Comparison of ENCODE assay signal across 17 cellular contexts in the genomic region with DNA sequence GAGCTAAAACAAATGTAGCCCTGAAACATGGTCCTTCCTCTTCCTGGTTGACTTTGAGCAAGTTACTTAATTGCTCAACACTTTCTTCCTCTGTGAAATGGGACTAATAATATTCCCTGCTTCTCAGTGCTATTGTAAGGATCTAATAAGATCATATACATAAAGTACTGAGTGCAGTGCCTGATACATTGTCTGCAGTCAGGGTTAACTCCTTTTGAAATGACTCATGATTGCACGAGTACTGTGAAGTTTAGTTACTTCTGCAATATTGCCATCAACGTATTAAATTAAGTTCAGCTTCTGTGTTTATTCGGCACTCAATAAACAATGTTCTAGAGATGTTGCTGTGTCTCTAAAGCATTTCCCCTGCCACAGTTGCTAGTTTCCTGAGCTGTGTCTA. TPM values are rescaled to one million over a fixed set of nuclear protein-coding genes. Genes with fewer than 3 reads are reported as not detected.
DNase-seq lines count a peak whose midpoint lies in the region; TF ChIP-seq lines count a peak whose summit lies in the region.
"Had no signal": no experiment of that assay in that cellular context is flagged by ENCODE, and none has a peak within 500 bp of the region (broad histone marks: within the 10 kb centered on the region; RNA-seq: fewer than 3 reads in every experiment).

No MANE protein-coding gene starts in this region.

- H3K4me3 ChIP-seq in DOHH2 (ENCODE audit: low read length) (peak overlapping the region; percentile 30; the same call in 1 of the 2 replicates), OCI-LY3 (ENCODE audit: low read length) (peak overlapping the region; percentile 46)
- H3K4me3 ChIP-seq in CD8-positive, alpha-beta memory T cell (ENCODE audit: low read length) = no peak overlapping the region
- H3K4me3 ChIP-seq: MG63, Peyer's patch, SJCRH30 had no signal

- H3K9ac ChIP-seq in OCI-LY3 (ENCODE audit: low read length) = peak overlapping the region; percentile 62

- DNase-seq in amniotic stem cell (lab: John Stamatoyannopoulos, UW) = no peak
- DNase-seq in CD8-positive, alpha-beta memory T cell = no peak
- DNase-seq in LoVo (ENCODE audit: low spot score) = no peak
- DNase-seq: EL, KBM-7, MG63, NCI-H1436, NCI-H2081, NCI-H524, Peyer's patch, SJCRH30, SW 1271 had no signal

- H3K9me3 ChIP-seq in DOHH2 (ENCODE audit: control insufficient read depth, insufficient read depth, low read length) (no peaks in the 10 kb centered on the region), OCI-LY3 (ENCODE audit: insufficient read depth, low read length) (no peaks in the 10 kb centered on the region)
- H3K9me3 ChIP-seq in CD8-positive, alpha-beta memory T cell (ENCODE audit: low read length) = no peaks in the 10 kb centered on the region
- H3K9me3 ChIP-seq: MG63, Peyer's patch, SJCRH30 had no signal

- POLR2A ChIA-PET in CD8-positive, alpha-beta memory T cell (lab: Charles Lee) = no interaction called here

- H3K27ac ChIP-seq in DOHH2 (ENCODE audit: low read depth, low read length) = peak overlapping the region; percentile 24
- H3K27ac ChIP-seq in OCI-LY3 (ENCODE audit: low read length) = peak overlapping the region; percentile 92
- no peak overlapping the region for H3K27ac ChIP-seq in CD8-positive, alpha-beta memory T cell (ENCODE audit: low read depth, low read length)
- H3K27ac ChIP-seq: Peyer's patch, SJCRH30 had no signal

- H4K20me1 ChIP-seq in DOHH2 (ENCODE audit: control insufficient read depth, insufficient read depth, low read depth, low read length) (no peaks in the 10 kb centered on the region), OCI-LY3 (ENCODE audit: insufficient read depth, low read length) (no peaks in the 10 kb centered on the region)

- peak overlapping the region; percentile 93 for H2AFZ ChIP-seq in OCI-LY3 (ENCODE audit: low read depth, low read length)

- TF ChIP-seq CTCF in DOHH2 (IDR thresholded peaks at IDR 0.05; ENCODE audit: low read depth, low read length, poor library complexity, severe bottlenecking) (no peak), OCI-LY3 (IDR thresholded peaks at IDR 0.05; ENCODE audit: low read depth, low read length) (no peak)

- H3K27me3 Mint-ChIP-seq in IgD-negative memory B cell = peaks cover under 1% of the 10 kb centered on the region
- no peaks in the 10 kb centered on the region for H3K27me3 Mint-ChIP-seq in dendritic cell treated with granulocyte-macrophage colony-stimulating factor and Interleukin-4, amounts not matched to agents 40 ng/mL and 50 ng/mL, for 4 days
- peaks cover 0 to 3% of the 10 kb centered on the region in 2 donors for H3K27me3 Mint-ChIP-seq in CD8-positive, alpha-beta memory T cell

- H3K27ac Mint-ChIP-seq in IgD-negative memory B cell = peak overlapping the region; percentile 35 to 67 (median 53)
- H3K27ac Mint-ChIP-seq in dendritic cell treated with granulocyte-macrophage colony-stimulating factor and Interleukin-4, amounts not matched to agents 40 ng/mL and 50 ng/mL, for 4 days = peak overlapping the region; percentile 76
- H3K27ac Mint-ChIP-seq in CD8-positive, alpha-beta memory T cell = no peak overlapping the region
- H3K27ac Mint-ChIP-seq: T-helper 2 cell treated with Interferon-gamma antibody and Interleukin-4, amounts not matched to agents 5 μg/mL and 100 μg/mL, for 36 hours had no signal

- peak overlapping the region in 2 of 4 donors; percentile 3 to 19 for H3K4me3 Mint-ChIP-seq in IgD-negative memory B cell
- no peak overlapping the region for H3K4me3 Mint-ChIP-seq in dendritic cell treated with granulocyte-macrophage colony-stimulating factor and Interleukin-4, amounts not matched to agents 40 ng/mL and 50 ng/mL, for 4 days
- H3K4me3 Mint-ChIP-seq in CD8-positive, alpha-beta memory T cell = no peak overlapping the region
- H3K4me3 Mint-ChIP-seq: T-helper 2 cell treated with Interferon-gamma antibody and Interleukin-4, amounts not matched to agents 5 μg/mL and 100 μg/mL, for 36 hours had no signal

- intact Hi-C loops in dendritic cell treated with granulocyte-macrophage colony-stimulating factor and Interleukin-4, amounts not matched to agents 40 ng/mL and 50 ng/mL, for 4 days (cut with micrococcal nuclease) = no loop called here

- H3K4me1 ChIP-seq in DOHH2 (ENCODE audit: control insufficient read depth, low read length) (peaks cover 70% of the 10 kb centered on the region), OCI-LY3 (ENCODE audit: low read length) (peaks cover 50% of the 10 kb centered on the region)
- no peaks in the 10 kb centered on the region for H3K4me1 ChIP-seq in CD8-positive, alpha-beta memory T cell (ENCODE audit: insufficient read depth, low read length)
- H3K4me1 ChIP-seq: Peyer's patch, SJCRH30 had no signal

- H3K4me1 Mint-ChIP-seq in IgD-negative memory B cell = peaks cover 14 to 23% (median 18%) of the 10 kb centered on the region in 3 donors
- peaks cover 8% of the 10 kb centered on the region for H3K4me1 Mint-ChIP-seq in dendritic cell treated with granulocyte-macrophage colony-stimulating factor and Interleukin-4, amounts not matched to agents 40 ng/mL and 50 ng/mL, for 4 days (ENCODE audit: low read depth)
- H3K4me1 Mint-ChIP-seq in CD8-positive, alpha-beta memory T cell = peaks cover 4 to 11% (median 9%) of the 10 kb centered on the region in 3 donors

- H3K4me2 ChIP-seq in DOHH2 (ENCODE audit: low read length) = peak overlapping the region; percentile 52
- H3K4me2 ChIP-seq in OCI-LY3 (ENCODE audit: low read length) = peak overlapping the region; percentile 83

- H3K79me2 ChIP-seq in DOHH2 (ENCODE audit: control insufficient read depth, low read length) (0 out of 2 replicates have a peak, but pooled peaks cover 2% of the 10 kb centered on the region), OCI-LY3 (ENCODE audit: low read length) (peaks cover 4% of the 10 kb centered on the region; the same call in 1 of the 2 replicates)

- H3K9me3 Mint-ChIP-seq in IgD-negative memory B cell = no peaks in the 10 kb centered on the region
- H3K9me3 Mint-ChIP-seq in dendritic cell treated with granulocyte-macrophage colony-stimulating factor and Interleukin-4, amounts not matched to agents 40 ng/mL and 50 ng/mL, for 4 days = no peaks in the 10 kb centered on the region
- no peaks in the 10 kb centered on the region for H3K9me3 Mint-ChIP-seq in CD8-positive, alpha-beta memory T cell
- H3K9me3 Mint-ChIP-seq: T-helper 2 cell treated with Interferon-gamma antibody and Interleukin-4, amounts not matched to agents 5 μg/mL and 100 μg/mL, for 36 hours had no signal

- no peaks in the 10 kb centered on the region for H3K36me3 Mint-ChIP-seq in IgD-negative memory B cell
- H3K36me3 Mint-ChIP-seq in dendritic cell treated with granulocyte-macrophage colony-stimulating factor and Interleukin-4, amounts not matched to agents 40 ng/mL and 50 ng/mL, for 4 days (ENCODE audit: low read depth) = peaks cover 5% of the 10 kb centered on the region
- H3K36me3 Mint-ChIP-seq in CD8-positive, alpha-beta memory T cell = peaks cover 0 to 3% (median 0%) of the 10 kb centered on the region in 3 donors

- no peaks in the 10 kb centered on the region for H3K9me2 ChIP-seq in DOHH2 (replicated peaks; ENCODE audit: control insufficient read depth, low read length)

- no peaks in the 10 kb centered on the region for H3K36me3 ChIP-seq in DOHH2 (ENCODE audit: control insufficient read depth, low read length)
- H3K36me3 ChIP-seq in OCI-LY3 (replicated peaks; ENCODE audit: low read depth, low read length) = no peaks in the 10 kb centered on the region
- H3K36me3 ChIP-seq in CD8-positive, alpha-beta memory T cell (ENCODE audit: insufficient read depth, low read length) = no peaks in the 10 kb centered on the region
- H3K36me3 ChIP-seq: MG63, Peyer's patch, SJCRH30 had no signal

- peaks cover 8% of the 10 kb centered on the region for H3F3A ChIP-seq in DOHH2 (ENCODE audit: control insufficient read depth, insufficient read depth)

- no peaks in the 10 kb centered on the region for H3K27me3 ChIP-seq in DOHH2 (ENCODE audit: control insufficient read depth, low read length)
- H3K27me3 ChIP-seq in OCI-LY3 (ENCODE audit: low read depth, low read length) = no peaks in the 10 kb centered on the region
- H3K27me3 ChIP-seq in CD8-positive, alpha-beta memory T cell (ENCODE audit: insufficient read depth, low read length, poor library complexity, severe bottlenecking) = no peaks in the 10 kb centered on the region
- H3K27me3 ChIP-seq: MG63, Peyer's patch, SJCRH30 had no signal

- CTCF ChIA-PET in CD8-positive, alpha-beta memory T cell (lab: Charles Lee) = no interaction called here

RNA-seq across cellular contexts. Expression of a gene that starts 5.0 kb away (rescaled TPM):
- 39.8 TPM for polyA plus RNA-seq in IgD-negative memory B cell
- 10 to 100 TPM; 61.4 TPM for total RNA-seq in CD8-positive, alpha-beta memory T cell
- polyA plus RNA-seq in CD8-positive, alpha-beta memory T cell = 20.3 TPM

Comparison
In these comparisons a context has a peak if more than half of its experiments do, and no peak if none do; other contexts are left out.
1. H3K27ac Mint-ChIP-seq: peak in IgD-negative memory B cell (3 of 3) and dendritic cell treated with granulocyte-macrophage colony-stimulating factor and Interleukin-4, amounts not matched to agents 40 ng/mL and 50 ng/mL, for 4 days (single experiment); none in CD8-positive, alpha-beta memory T cell (0 of 8).